ENCODE assay signal across 8 cellular contexts in genomic region chr5:172052454-172053236, GRCh38. TPM values are rescaled to one million over a fixed set of nuclear protein-coding genes. Genes with fewer than 3 reads are reported as not detected.
DNase-seq lines count a peak whose midpoint lies in the region.

No MANE protein-coding gene starts in this region.

- DNase-seq in HK-2 (ENCODE audit: unreplicated experiment), result peak; percentile 19
- peak; percentile 57 for DNase-seq in cerebellum (ENCODE audit: low spot score)
- peak; percentile 63 for DNase-seq in kidney tubule cell (ENCODE audit: low spot score)
- DNase-seq in stromal cell of bone marrow (ENCODE audit: low read depth), result peak; percentile 85
- DNase-seq in stimulated activated naive CD4-positive, alpha-beta T cell (lab: John Stamatoyannopoulos, UW), result no peak
- DNase-seq in activated gamma-delta T cell (lab: John Stamatoyannopoulos, UW), result no peak
- DNase-seq in activated CD4-positive, alpha-beta T cell treated with anti-CD3 and anti-CD28 coated beads, Interleukin-2, amount 50 U/mL, for 4 hours, result no peak
- no peak for DNase-seq in NCI-H524 (lab: John Stamatoyannopoulos, UW)

RNA-seq across cellular contexts. Expression of gene FBXW11, which starts 46.2 kb away (rescaled TPM):
- 91.2 TPM for total RNA-seq in cerebellum

Comparison
In these comparisons a context has a peak if more than half of its experiments do, and no peak if none do; other contexts are left out.
1. DNase-seq: peak in HK-2 (single experiment), cerebellum (single experiment), kidney tubule cell (single experiment) and stromal cell of bone marrow (single experiment); none in stimulated activated naive CD4-positive, alpha-beta T cell (0 of 6), activated gamma-delta T cell (single experiment), activated CD4-positive, alpha-beta T cell treated with anti-CD3 and anti-CD28 coated beads, Interleukin-2, amount 50 U/mL, for 4 hours (0 of 2) and NCI-H524 (0 of 2).